In the genomic region with DNA sequence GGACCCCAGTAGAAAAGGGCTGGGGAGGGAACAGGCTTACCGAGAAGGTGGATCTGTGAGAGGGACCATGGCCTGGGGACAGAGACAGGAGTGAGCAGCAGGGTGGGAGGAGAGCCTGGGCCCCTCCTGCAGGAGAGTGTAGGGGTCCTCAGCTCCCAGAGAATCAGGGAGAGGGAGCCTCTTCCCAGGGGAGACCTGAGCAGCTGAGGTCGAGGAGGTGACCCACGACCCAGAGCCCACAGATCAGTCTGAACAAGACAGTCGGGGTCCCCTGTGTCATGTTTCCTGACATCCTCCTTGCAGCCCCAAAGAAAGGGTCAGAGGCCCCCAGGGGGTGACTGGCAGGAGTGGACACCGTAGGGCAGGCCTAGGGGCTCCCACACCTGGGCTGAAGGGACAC, we compare ENCODE assay signal across 30 cellular contexts. TPM values are rescaled to one million over a fixed set of nuclear protein-coding genes. Genes with fewer than 3 reads are reported as not detected.
"Had no signal": no experiment of that assay in that cellular context is flagged by ENCODE, and none has a peak within 500 bp of the region (broad histone marks: within the 10 kb centered on the region; RNA-seq: fewer than 3 reads in every experiment).

No MANE protein-coding gene starts in this region.

- H3K4me3 ChIP-seq: ascending aorta, breast epithelium, cardiac muscle cell, colonic mucosa, dorsolateral prefrontal cortex, esophagus muscularis mucosa, gastroesophageal sphincter, heart right ventricle, hepatocyte had no signal

- H3K4me3 Mint-ChIP-seq: activated CD4-positive, alpha-beta memory T cell treated with anti-CD3 and anti-CD28 coated beads, Interleukin-2, amount 10 ng/mL, durations not matched to agents 7 days and 5 days; activated CD4-positive, alpha-beta T cell treated with anti-CD3 and anti-CD28 coated beads, Interleukin-2, amount 10 ng/mL, durations not matched to agents 7 days and 5 days; activated naive CD4-positive, alpha-beta T cell treated with anti-CD3 and anti-CD28 coated beads for 36 hours; activated naive CD4-positive, alpha-beta T cell treated with anti-CD3 and anti-CD28 coated beads, Interleukin-2, amount 50 U/mL, for 24 hours; activated naive CD8-positive, alpha-beta T cell treated with anti-CD3 and anti-CD28 coated beads, Interleukin-2, amount 10 ng/mL, durations not matched to agents 7 days and 5 days; activated T-cell treated with anti-CD3 and anti-CD28 coated beads, Interleukin-2, amount 50 U/mL, for 4 hours; brain; effector memory CD8-positive, alpha-beta T cell; WTC11 had no signal

- H3K27ac ChIP-seq: ascending aorta, breast epithelium, cardiac muscle cell, colonic mucosa, dorsolateral prefrontal cortex, esophagus muscularis mucosa, gastroesophageal sphincter, hepatocyte had no signal

- H3K36me3 ChIP-seq: ascending aorta, breast epithelium, cardiac muscle cell, colonic mucosa, esophagus muscularis mucosa, gastroesophageal sphincter, heart right ventricle had no signal

- H3K27me3 Mint-ChIP-seq: activated naive CD4-positive, alpha-beta T cell treated with anti-CD3 and anti-CD28 coated beads, Interleukin-2, amount 50 U/mL, for 24 hours had no signal

- H3K9me3 ChIP-seq: ascending aorta, breast epithelium, colonic mucosa, esophagus muscularis mucosa, gastroesophageal sphincter, heart right ventricle had no signal

- DNase-seq: activated CD4-positive, alpha-beta memory T cell treated with anti-CD3 and anti-CD28 coated beads, Interleukin-2, amount 10 ng/mL, durations not matched to agents 7 days and 5 days; activated CD4-positive, alpha-beta T cell treated with anti-CD3 and anti-CD28 coated beads for 1 hour; activated CD4-positive, alpha-beta T cell treated with anti-CD3 and anti-CD28 coated beads for 4 hours; activated CD4-positive, alpha-beta T cell treated with anti-CD3 and anti-CD28 coated beads, Interleukin-2, amount 10 ng/mL, durations not matched to agents 7 days and 5 days; activated CD4-positive, alpha-beta T cell treated with anti-CD3 and anti-CD28 coated beads, Interleukin-2, amount 50 U/mL, for 4 hours; activated naive CD4-positive, alpha-beta T cell treated with anti-CD3 and anti-CD28 coated beads for 36 hours; activated naive CD8-positive, alpha-beta T cell treated with anti-CD3 and anti-CD28 coated beads, Interleukin-2, amount 10 ng/mL, durations not matched to agents 7 days and 5 days; activated T-cell treated with anti-CD3 and anti-CD28 coated beads, Interleukin-2, amount 50 U/mL, for 4 hours; central memory CD4-positive, alpha-beta T cell; cerebellar nuclear complex; colonic mucosa; dorsolateral prefrontal cortex; effector CD4-positive, alpha-beta T cell; effector memory CD8-positive, alpha-beta T cell; erythroblast; foreskin melanocyte; heart right ventricle; T-helper 2 cell had no signal

- H3K9me3 Mint-ChIP-seq: activated CD4-positive, alpha-beta memory T cell treated with anti-CD3 and anti-CD28 coated beads, Interleukin-2, amount 10 ng/mL, durations not matched to agents 7 days and 5 days; activated CD4-positive, alpha-beta T cell treated with anti-CD3 and anti-CD28 coated beads, Interleukin-2, amount 10 ng/mL, durations not matched to agents 7 days and 5 days; activated naive CD4-positive, alpha-beta T cell treated with anti-CD3 and anti-CD28 coated beads for 36 hours; activated naive CD4-positive, alpha-beta T cell treated with anti-CD3 and anti-CD28 coated beads, Interleukin-2, amount 50 U/mL, for 24 hours; activated naive CD8-positive, alpha-beta T cell treated with anti-CD3 and anti-CD28 coated beads, Interleukin-2, amount 10 ng/mL, durations not matched to agents 7 days and 5 days; activated T-cell treated with anti-CD3 and anti-CD28 coated beads, Interleukin-2, amount 50 U/mL, for 4 hours; activated T-helper 2 cell treated with anti-CD3 and anti-CD28 coated beads, Interferon-gamma antibody, Interleukin-2, Interleukin-4, amounts not matched to agents 10 μg/mL and 5 μg/mL and 100 μg/mL, durations not matched to agents 14 hours and 24 hours and 36 hours; effector memory CD8-positive, alpha-beta T cell; WTC11 had no signal

- H3K27me3 ChIP-seq: ascending aorta, cardiac muscle cell, colonic mucosa, hepatocyte had no signal

- H3K36me3 Mint-ChIP-seq: activated naive CD4-positive, alpha-beta T cell treated with anti-CD3 and anti-CD28 coated beads, Interleukin-2, amount 50 U/mL, for 24 hours; activated naive CD8-positive, alpha-beta T cell treated with anti-CD3 and anti-CD28 coated beads, Interleukin-2, amount 10 ng/mL, durations not matched to agents 7 days and 5 days; brain; WTC11 had no signal

- H3K4me1 Mint-ChIP-seq: activated CD4-positive, alpha-beta memory T cell treated with anti-CD3 and anti-CD28 coated beads, Interleukin-2, amount 10 ng/mL, durations not matched to agents 7 days and 5 days; activated CD4-positive, alpha-beta T cell treated with anti-CD3 and anti-CD28 coated beads, Interleukin-2, amount 10 ng/mL, durations not matched to agents 7 days and 5 days; activated naive CD4-positive, alpha-beta T cell treated with anti-CD3 and anti-CD28 coated beads, Interleukin-2, amount 50 U/mL, for 24 hours; brain; WTC11 had no signal

- H3K27ac Mint-ChIP-seq: activated CD4-positive, alpha-beta memory T cell treated with anti-CD3 and anti-CD28 coated beads, Interleukin-2, amount 10 ng/mL, durations not matched to agents 7 days and 5 days; activated CD4-positive, alpha-beta T cell treated with anti-CD3 and anti-CD28 coated beads, Interleukin-2, amount 10 ng/mL, durations not matched to agents 7 days and 5 days; activated naive CD4-positive, alpha-beta T cell treated with anti-CD3 and anti-CD28 coated beads for 36 hours; activated naive CD4-positive, alpha-beta T cell treated with anti-CD3 and anti-CD28 coated beads, Interleukin-2, amount 50 U/mL, for 24 hours; activated naive CD8-positive, alpha-beta T cell treated with anti-CD3 and anti-CD28 coated beads, Interleukin-2, amount 10 ng/mL, durations not matched to agents 7 days and 5 days; activated T-helper 2 cell treated with anti-CD3 and anti-CD28 coated beads, Interferon-gamma antibody, Interleukin-2, Interleukin-4, amounts not matched to agents 10 μg/mL and 5 μg/mL and 100 μg/mL, durations not matched to agents 14 hours and 24 hours and 36 hours; brain; effector memory CD8-positive, alpha-beta T cell; WTC11 had no signal

- H3K4me1 ChIP-seq: ascending aorta, breast epithelium, colonic mucosa, esophagus muscularis mucosa, gastroesophageal sphincter had no signal

- ATAC-seq: activated T-cell treated with anti-CD3 and anti-CD28 coated beads, Interleukin-2, amount 50 U/mL, for 4 hours; effector memory CD8-positive, alpha-beta T cell; gastroesophageal sphincter; WTC11 had no signal

RNA-seq across cellular contexts. Expression of a gene that starts 6.7 kb away (rescaled TPM):
- total RNA-seq: activated CD4-positive, alpha-beta memory T cell treated with anti-CD3 and anti-CD28 coated beads, Interleukin-2, amount 10 ng/mL, durations not matched to agents 7 days and 5 days; activated CD4-positive, alpha-beta T cell treated with anti-CD3 and anti-CD28 coated beads, Interleukin-2, amount 10 ng/mL, durations not matched to agents 7 days and 5 days; activated naive CD4-positive, alpha-beta T cell treated with anti-CD3 and anti-CD28 coated beads for 36 hours; activated naive CD8-positive, alpha-beta T cell treated with anti-CD3 and anti-CD28 coated beads, Interleukin-2, amount 10 ng/mL, durations not matched to agents 7 days and 5 days; activated T-cell treated with anti-CD3 and anti-CD28 coated beads, Interleukin-2, amount 50 U/mL, for 4 hours; activated T-helper 2 cell treated with anti-CD3 and anti-CD28 coated beads, Interferon-gamma antibody, Interleukin-2, Interleukin-4, amounts not matched to agents 10 μg/mL and 5 μg/mL and 100 μg/mL, durations not matched to agents 14 hours and 24 hours and 36 hours; ascending aorta; cardiac muscle cell; colonic mucosa; glomerular endothelial cell; hepatocyte; T-helper 1 cell treated with Interleukin-12 subunit alpha and Interleukin-12 subunit beta and Interleukin-4 antibody, amounts not matched to agents 30 ng/mL and 1 ng/mL, for 36 hours; WTC11 had no signal
- polyA plus RNA-seq: cardiac muscle cell, hepatocyte had no signal

RNA-seq across cellular contexts. Expression of a gene that starts 44.2 kb away (rescaled TPM):
- total RNA-seq: ascending aorta had no signal
- polyA plus RNA-seq: hepatocyte had no signal
